25 cellular contexts compared by ENCODE assay signal in the genomic region with DNA sequence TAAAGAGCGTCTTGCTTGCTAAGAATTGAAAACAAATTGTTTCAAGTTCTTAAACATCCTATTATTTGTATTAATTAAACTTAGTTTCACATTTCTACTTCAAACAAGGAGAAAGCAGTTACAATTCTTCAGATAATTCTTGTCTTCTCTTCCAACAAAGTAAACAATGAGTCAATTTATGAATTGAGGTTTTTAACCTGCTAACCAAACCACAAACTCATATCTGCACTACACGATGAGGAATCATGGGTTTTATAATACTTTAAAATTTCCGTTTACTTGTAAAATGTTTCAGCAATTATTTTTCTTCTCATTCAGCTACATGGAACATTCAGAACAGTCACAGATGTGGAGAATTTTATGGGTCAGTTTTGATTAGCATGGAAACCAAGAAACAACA.
DNase-seq lines count a peak whose midpoint lies in the region; ATAC-seq and TF ChIP-seq lines count a peak whose summit lies in the region.
"Had no signal": no experiment of that assay in that cellular context is flagged by ENCODE, and none has a peak within 500 bp of the region (broad histone marks: within the 10 kb centered on the region; RNA-seq: fewer than 3 reads in every experiment).

No MANE protein-coding gene starts in this region.

- no peaks in the 10 kb centered on the region for H3K36me3 ChIP-seq in PC-3 (ENCODE audit: low read depth, low read length)
- H3K36me3 ChIP-seq: esophagus squamous epithelium, Peyer's patch, vagina had no signal

- no peaks in the 10 kb centered on the region for H3K9me2 ChIP-seq in PC-3 (replicated peaks; ENCODE audit: low read length)

- H3K27ac ChIP-seq in PC-3 (ENCODE audit: low read length), result peak overlapping the region; percentile 74
- H3K27ac ChIP-seq: esophagus squamous epithelium, Peyer's patch, vagina had no signal

- H3K4me1 Mint-ChIP-seq in chondrocyte (ENCODE audit: low read depth), result peaks cover 14% of the 10 kb centered on the region
- H3K4me1 Mint-ChIP-seq: endodermal cell had no signal

- peak overlapping the region; percentile 40 for H3K4me3 ChIP-seq in PC-3 (ENCODE audit: low read length)
- H3K4me3 ChIP-seq: esophagus squamous epithelium, lung, Peyer's patch, vagina had no signal

- H3K4me1 ChIP-seq in PC-3 (ENCODE audit: insufficient read depth, low read length), result peaks cover 34% of the 10 kb centered on the region
- H3K4me1 ChIP-seq: esophagus squamous epithelium, Peyer's patch, vagina had no signal

- no peaks in the 10 kb centered on the region for H3F3A ChIP-seq in PC-3 (ENCODE audit: low read length, unreplicated experiment)

- H3K27me3 ChIP-seq in PC-3 (ENCODE audit: low read length), result no peaks in the 10 kb centered on the region
- H3K27me3 ChIP-seq: esophagus squamous epithelium, Peyer's patch, vagina had no signal

- intact Hi-C loops in PC-3 (cut with micrococcal nuclease), result loop anchor here (1.0 to 5.0 kb wide), 4 partner anchors 64 to 151 kb away; no protein-coding TSS in a partner anchor

- no peaks in the 10 kb centered on the region for H4K20me1 ChIP-seq in PC-3 (ENCODE audit: low read length)

- ATAC-seq in PC-3 (peak; percentile 72), HG03378 (IDR thresholded peaks at IDR 0.05; ENCODE audit: unreplicated experiment) (no peak)
- ATAC-seq: right cardiac atrium had no signal

- H3K4me2 ChIP-seq in PC-3 (ENCODE audit: low read length), result peak overlapping the region; percentile 67

- BruUV-seq in PC-3 (replicated peaks; lab: Mats Ljungman, UMichigan), result no TSS peak

- DNase-seq in HCEC 1CT (peak; percentile 30), PC-3 (peak; percentile 85), chondrocyte (ENCODE audit: low spot score) (no peak), non-pigmented ciliary epithelial cell (ENCODE audit: low read depth) (peak; percentile 28), NCI-H510A (lab: John Stamatoyannopoulos, UW) (no peak), NCI-H1092 (lab: John Stamatoyannopoulos, UW) (no peak)
- DNase-seq: activated CD4-positive, alpha-beta T cell treated with anti-CD3 and anti-CD28 coated beads, Interleukin-2, amount 50 U/mL, for 48 hours; activated gamma-delta T cell; cortex of kidney; DMS 273 treated with DMSO at 0.1 percent for 48 hours; endodermal cell; esophagus squamous epithelium; Kasumi-1; kidney glomerular epithelial cell; NCI-H1417 treated with DMSO at 0.1 percent for 48 hours; NCI-H524 treated with DMSO at 0.1 percent for 48 hours; NK-92 treated with Interleukin-12 subunit alpha and Interleukin-12 subunit beta, amount 100 ng/mL, for 24 hours; Peyer's patch; right cardiac atrium; stimulated activated CD4-positive, alpha-beta T cell treated with anti-CD3 and anti-CD28 coated beads, Interleukin-4, amount 100 ng/mL, for 4 hours; stimulated activated naive CD4-positive, alpha-beta T cell treated with Interleukin-2 at 50 U/mL for 16 hours had no signal

- CTCF ChIA-PET in PC-3 (lab: Charles Lee), result interaction anchor here (0.6 kb wide), 2 partner anchors 127 to 136 kb away, joined by 3 to 5 read pairs; a partner anchor contains a TSS

- H3K27me3 Mint-ChIP-seq in chondrocyte (ENCODE audit: low read depth), result no peaks in the 10 kb centered on the region

- peaks cover 21% of the 10 kb centered on the region for H3K79me2 ChIP-seq in PC-3 (ENCODE audit: low read length)

- peaks cover 13% of the 10 kb centered on the region for H3K9me3 Mint-ChIP-seq in chondrocyte (ENCODE audit: low read depth)

- peak overlapping the region; percentile 14 for H3K27ac Mint-ChIP-seq in chondrocyte (ENCODE audit: unreplicated experiment)
- H3K27ac Mint-ChIP-seq: CD4-positive, CD25-positive, alpha-beta regulatory T cell; endodermal cell had no signal

- H3K36me3 Mint-ChIP-seq in chondrocyte (ENCODE audit: low read depth), result peaks cover 15% of the 10 kb centered on the region

- TF ChIP-seq CTCF in PC-3 (conservative IDR thresholded peaks at IDR 0.05; ENCODE audit: low read depth, low read length) (no peak), chondrocyte (IDR thresholded peaks at IDR 0.05) (no peak)

- no peak overlapping the region for H2AFZ ChIP-seq in PC-3 (ENCODE audit: low read length)

- H3K9me3 ChIP-seq in PC-3 (ENCODE audit: low read length), result peaks cover 5% of the 10 kb centered on the region; the same call in 1 of the 2 replicates
- H3K9me3 ChIP-seq: Peyer's patch had no signal

- peak overlapping the region; percentile 20; the same call in 1 of the 2 replicates for H3K9ac ChIP-seq in PC-3 (ENCODE audit: low read length)

- POLR2A ChIA-PET in PC-3 (lab: Charles Lee; ENCODE audit: unreplicated experiment), result interaction anchor here (0.6 to 0.7 kb wide), 3 partner anchors 99 to 233 kb away, joined by 4 to 7 read pairs (median 5); a partner anchor contains a TSS

- no peak overlapping the region for H3K4me3 Mint-ChIP-seq in chondrocyte (ENCODE audit: unreplicated experiment)
- H3K4me3 Mint-ChIP-seq: CD4-positive, CD25-positive, alpha-beta regulatory T cell; endodermal cell had no signal

Comparison
In these comparisons a context has a peak if more than half of its experiments do, and no peak if none do; other contexts are left out.
1. DNase-seq: peak in HCEC 1CT (single experiment), PC-3 (single experiment) and non-pigmented ciliary epithelial cell (single experiment); none in chondrocyte (single experiment), NCI-H510A (single experiment) and NCI-H1092 (single experiment).